ENCODE assay signal across 30 cellular contexts in the genomic region with DNA sequence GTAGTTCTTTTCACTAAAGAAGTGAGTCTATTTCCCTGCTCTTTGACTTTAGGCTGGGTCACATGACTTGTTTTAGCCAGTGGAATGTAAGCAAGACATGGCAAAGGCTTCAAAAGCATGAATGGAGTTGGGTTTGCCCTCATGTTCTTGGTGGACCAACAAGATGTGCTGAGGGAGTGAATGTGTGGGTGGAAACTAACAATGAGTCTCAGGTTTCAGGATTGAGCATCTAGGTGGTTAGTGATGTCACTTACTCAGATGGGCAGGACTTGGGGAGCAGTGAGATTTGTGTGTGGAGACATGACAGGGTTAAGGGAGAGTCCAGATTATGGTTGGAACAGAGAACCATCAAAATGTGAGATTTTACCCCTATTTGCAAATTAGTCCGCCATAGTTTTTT.
DNase-seq lines count a peak whose midpoint lies in the region; ATAC-seq and TF ChIP-seq lines count a peak whose summit lies in the region.
"Had no signal": no experiment of that assay in that cellular context is flagged by ENCODE, and none has a peak within 500 bp of the region (broad histone marks: within the 10 kb centered on the region; RNA-seq: fewer than 3 reads in every experiment).

No MANE protein-coding gene starts in this region.

- intact Hi-C loops in adrenal gland (cut with DNase I) = no loop called here
- intact Hi-C loops in activated T-helper 1 cell treated with anti-CD3 and anti-CD28 coated beads, Interleukin-12 subunit alpha, Interleukin-12 subunit beta, Interleukin-2, Interleukin-4 antibody, amounts not matched to agents 30 ng/mL and 10 ng/mL and 1 ng/mL, durations not matched to agents 14 hours and 24 hours and 36 hours (cut with micrococcal nuclease) = no loop called here

- H3K27ac ChIP-seq in HEK293 (ENCODE audit: extremely low read depth, low read depth, low read length) (no peak overlapping the region), adrenal gland (no peak overlapping the region)
- H3K27ac ChIP-seq: BLaER1, coronary artery, foreskin keratinocyte, PC-9 had no signal

- H3K4me1 ChIP-seq in HEK293 (ENCODE audit: control insufficient read depth, insufficient read depth, low read length) (peaks cover 4% of the 10 kb centered on the region), adrenal gland (replicated peaks in 1 of 2) (no peaks in the 10 kb centered on the region)
- H3K4me1 ChIP-seq: BLaER1 had no signal

- H3K27me3 Mint-ChIP-seq in stimulated activated naive CD8-positive, alpha-beta T cell treated with anti-CD3 and anti-CD28 coated beads, Interleukin-15, amount 100 ng/mL, for 72 hours = peaks cover 12% of the 10 kb centered on the region
- H3K27me3 Mint-ChIP-seq in activated T-helper 1 cell treated with anti-CD3 and anti-CD28 coated beads, Interleukin-12 subunit alpha, Interleukin-12 subunit beta, Interleukin-2, Interleukin-4 antibody, amounts not matched to agents 30 ng/mL and 10 ng/mL and 1 ng/mL, durations not matched to agents 14 hours and 24 hours and 36 hours (ENCODE audit: insufficient read depth) = peaks cover 2% of the 10 kb centered on the region
- H3K27me3 Mint-ChIP-seq: IgD-negative memory B cell had no signal

- H3K9me3 ChIP-seq in HEK293 (ENCODE audit: control insufficient read depth, insufficient read depth, low read depth, low read length) (no peaks in the 10 kb centered on the region), adrenal gland (replicated peaks in 1 of 3) (no peaks in the 10 kb centered on the region)

- DNase-seq in stimulated activated naive CD8-positive, alpha-beta T cell treated with anti-CD3 and anti-CD28 coated beads, Interleukin-15, amount 100 ng/mL, for 72 hours = no peak
- no peak for DNase-seq in stimulated activated naive CD8-positive, alpha-beta T cell treated with anti-CD3 and anti-CD28 coated beads, Interleukin-15, Interleukin-2, amounts not matched to agents 100 U/mL and 50 U/mL, for 24 hours
- peak; percentile 7 for DNase-seq in SW480 (ENCODE audit: low spot score)
- no peak for DNase-seq in adrenal gland
- DNase-seq in activated T-helper 1 cell treated with anti-CD3 and anti-CD28 coated beads, Interleukin-12 subunit alpha, Interleukin-12 subunit beta, Interleukin-2, Interleukin-4 antibody, amounts not matched to agents 30 ng/mL and 10 ng/mL and 1 ng/mL, durations not matched to agents 14 hours and 24 hours and 36 hours (ENCODE audit: low spot score) = no peak
- DNase-seq in NCI-H2227 treated with DMSO at 0.1 percent for 48 hours (lab: John Stamatoyannopoulos, UW) = no peak
- DNase-seq: activated naive CD4-positive, alpha-beta T cell treated with anti-CD3 and anti-CD28 coated beads, Interleukin-2, amount 50 U/mL, for 16 hours; activated T-cell treated with anti-CD3 and anti-CD28 coated beads, Interleukin-2, amount 50 U/mL, for 48 hours; aorta; effector memory CD8-positive, alpha-beta T cell; foreskin keratinocyte; HCEC 1CT; mucosa of descending colon; NCI-H1105; NCI-H187 treated with DMSO at 0.1 percent for 48 hours; NCI-H526; PC-9; Right ventricle myocardium superior; small intestine; stimulated activated CD4-positive, alpha-beta T cell treated with anti-CD3 and anti-CD28 coated beads, Interleukin-1b, Interleukin-23, amount 100 ng/mL, for 48 hours; trophoblast cell had no signal

- peak; percentile 77 for ATAC-seq in stimulated activated naive CD8-positive, alpha-beta T cell treated with anti-CD3 and anti-CD28 coated beads, Interleukin-15, amount 100 ng/mL, for 72 hours
- no peak for ATAC-seq in stimulated activated naive CD8-positive, alpha-beta T cell treated with anti-CD3 and anti-CD28 coated beads, Interleukin-15, Interleukin-2, amounts not matched to agents 100 U/mL and 50 U/mL, for 24 hours
- ATAC-seq in GM21367 (IDR thresholded peaks at IDR 0.05; ENCODE audit: unreplicated experiment) = no peak
- ATAC-seq: effector memory CD8-positive, alpha-beta T cell; esophagus mucosa; foreskin keratinocyte; mucosa of descending colon; natural killer cell treated with Interleukin-12 subunit alpha and Interleukin-12 subunit beta and Interleukin-15 and Interleukin-18, amount 100 ng/mL, for 72 hours had no signal

- H3K4me3 ChIP-seq in HEK293 (ENCODE audit: low read depth, low read length) (no peak overlapping the region), adrenal gland (no peak overlapping the region)
- H3K4me3 ChIP-seq: BLaER1, coronary artery, lung, mucosa of descending colon, PC-9 had no signal

- TF ChIP-seq CTCF in HEK293 (tag by site-specific recombination; IDR thresholded peaks at IDR 0.05) (no peak), adrenal gland (IDR thresholded peaks at IDR 0.05) (no peak)

- no peaks in the 10 kb centered on the region for H3K36me3 ChIP-seq in HEK293 (ENCODE audit: control insufficient read depth in 2 of 2, insufficient read depth in 1 of 2, low read length in 2 of 2)
- H3K36me3 ChIP-seq in adrenal gland (replicated peaks in 1 of 2) = no peaks in the 10 kb centered on the region
- H3K36me3 ChIP-seq: BLaER1 had no signal

- H3K27me3 ChIP-seq in adrenal gland = no peaks in the 10 kb centered on the region
- H3K27me3 ChIP-seq: BLaER1, foreskin keratinocyte had no signal

- POLR2A ChIA-PET in HEK293 (lab: Yijun Ruan, JAX) = interaction anchor here (0.7 kb wide), 1 partner anchor 130 kb away, joined by 5 read pairs; no protein-coding TSS in a partner anchor

- H3K36me3 Mint-ChIP-seq in activated T-helper 1 cell treated with anti-CD3 and anti-CD28 coated beads, Interleukin-12 subunit alpha, Interleukin-12 subunit beta, Interleukin-2, Interleukin-4 antibody, amounts not matched to agents 30 ng/mL and 10 ng/mL and 1 ng/mL, durations not matched to agents 14 hours and 24 hours and 36 hours (ENCODE audit: low read depth) = no peaks in the 10 kb centered on the region
- H3K36me3 Mint-ChIP-seq: natural killer cell treated with Interleukin-12 subunit alpha and Interleukin-12 subunit beta and Interleukin-15 and Interleukin-18, amount 100 ng/mL, for 72 hours had no signal

- peaks cover 9% of the 10 kb centered on the region for H3K4me1 Mint-ChIP-seq in stimulated activated naive CD8-positive, alpha-beta T cell treated with anti-CD3 and anti-CD28 coated beads, Interleukin-15, amount 100 ng/mL, for 72 hours
- H3K4me1 Mint-ChIP-seq in activated T-helper 1 cell treated with anti-CD3 and anti-CD28 coated beads, Interleukin-12 subunit alpha, Interleukin-12 subunit beta, Interleukin-2, Interleukin-4 antibody, amounts not matched to agents 30 ng/mL and 10 ng/mL and 1 ng/mL, durations not matched to agents 14 hours and 24 hours and 36 hours (ENCODE audit: low read depth) = no peaks in the 10 kb centered on the region
- H3K4me1 Mint-ChIP-seq: IgD-negative memory B cell had no signal

- 35 to 100% (median 55%) methylated on average over 1 of the region's 1 CpG for WGBS in adrenal gland, 4 donors

- H3K9me3 Mint-ChIP-seq in stimulated activated naive CD8-positive, alpha-beta T cell treated with anti-CD3 and anti-CD28 coated beads, Interleukin-15, amount 100 ng/mL, for 72 hours = peaks cover 7 to 22% of the 10 kb centered on the region in 2 donors
- peaks cover 17% of the 10 kb centered on the region for H3K9me3 Mint-ChIP-seq in activated T-helper 1 cell treated with anti-CD3 and anti-CD28 coated beads, Interleukin-12 subunit alpha, Interleukin-12 subunit beta, Interleukin-2, Interleukin-4 antibody, amounts not matched to agents 30 ng/mL and 10 ng/mL and 1 ng/mL, durations not matched to agents 14 hours and 24 hours and 36 hours
- H3K9me3 Mint-ChIP-seq: natural killer cell treated with Interleukin-12 subunit alpha and Interleukin-12 subunit beta and Interleukin-15 and Interleukin-18, amount 100 ng/mL, for 72 hours; T-helper 2 cell treated with Interferon-gamma antibody and Interleukin-4, amounts not matched to agents 5 μg/mL and 100 μg/mL, for 36 hours had no signal

- TF ChIP-seq POLR2A in adrenal gland (IDR thresholded peaks at IDR 0.05) = no peak

- CTCF ChIA-PET in HEK293 (lab: Yijun Ruan, JAX) = interaction anchor here (0.6 kb wide), 1 partner anchor 397 kb away, joined by 3 read pairs; no protein-coding TSS in a partner anchor

- no peak overlapping the region for H3K4me3 Mint-ChIP-seq in stimulated activated naive CD8-positive, alpha-beta T cell treated with anti-CD3 and anti-CD28 coated beads, Interleukin-15, amount 100 ng/mL, for 72 hours
- no peak overlapping the region for H3K4me3 Mint-ChIP-seq in activated T-helper 1 cell treated with anti-CD3 and anti-CD28 coated beads, Interleukin-12 subunit alpha, Interleukin-12 subunit beta, Interleukin-2, Interleukin-4 antibody, amounts not matched to agents 30 ng/mL and 10 ng/mL and 1 ng/mL, durations not matched to agents 14 hours and 24 hours and 36 hours
- H3K4me3 Mint-ChIP-seq: effector memory CD8-positive, alpha-beta T cell; IgD-negative memory B cell; natural killer cell treated with Interleukin-12 subunit alpha and Interleukin-12 subunit beta and Interleukin-15 and Interleukin-18, amount 100 ng/mL, for 72 hours; T-helper 2 cell treated with Interferon-gamma antibody and Interleukin-4, amounts not matched to agents 5 μg/mL and 100 μg/mL, for 36 hours had no signal

- no peak overlapping the region for H3K27ac Mint-ChIP-seq in stimulated activated naive CD8-positive, alpha-beta T cell treated with anti-CD3 and anti-CD28 coated beads, Interleukin-15, amount 100 ng/mL, for 72 hours
- no peak overlapping the region for H3K27ac Mint-ChIP-seq in activated T-helper 1 cell treated with anti-CD3 and anti-CD28 coated beads, Interleukin-12 subunit alpha, Interleukin-12 subunit beta, Interleukin-2, Interleukin-4 antibody, amounts not matched to agents 30 ng/mL and 10 ng/mL and 1 ng/mL, durations not matched to agents 14 hours and 24 hours and 36 hours
- H3K27ac Mint-ChIP-seq: effector memory CD8-positive, alpha-beta T cell; IgD-negative memory B cell; natural killer cell treated with Interleukin-12 subunit alpha and Interleukin-12 subunit beta and Interleukin-15 and Interleukin-18, amount 100 ng/mL, for 72 hours; T-helper 2 cell treated with Interferon-gamma antibody and Interleukin-4, amounts not matched to agents 5 μg/mL and 100 μg/mL, for 36 hours had no signal

TF ChIP-seq in HEK293, 187 proteins besides CTCF, POLR2A, EP300 and RAD21 (continues in another document):
- TF ChIP-seq EGR2 (tag by site-specific recombination; IDR thresholded peaks at IDR 0.05; ENCODE audit: low read depth) (peak; percentile 14; the same call in 1 of the 2 replicates), ZBTB21 (tag by site-specific recombination; IDR thresholded peaks at IDR 0.05) (peak; percentile 29; the same call in 1 of the 2 replicates)
